ENCODE assay signal across 8 cellular contexts in genomic region chr7:92833766-92834605, GRCh38. TPM values are rescaled to one million over a fixed set of nuclear protein-coding genes. Genes with fewer than 3 reads are reported as not detected.
DNase-seq lines count a peak whose midpoint lies in the region; ATAC-seq, FAIRE-seq and TF ChIP-seq lines count a peak whose summit lies in the region.

No MANE protein-coding gene starts in this region.

- WGBS in right lobe of liver (ENCODE audit: insufficient coverage, low coverage, low lambda C conversion rate, missing lambda C conversion rate), result 0% methylated on average over 43 of the region's 59 CpGs

- H3K9me3 ChIP-seq in right lobe of liver, result no peaks in the 10 kb centered on the region

- ATAC-seq in HG02763 (IDR thresholded peaks at IDR 0.05; ENCODE audit: unreplicated experiment), result peak; percentile 43
- ATAC-seq in right lobe of liver, result peak; percentile 74 to 83 (median 78)

- TF ChIP-seq POLR2A in GM12891 (IDR thresholded peaks at IDR 0.05; ENCODE audit: low read depth, low read length) (no peak), right lobe of liver (IDR thresholded peaks at IDR 0.05) (peak; percentile 70)

- peak; percentile 53 for DNase-seq in 8988T
- no peak for DNase-seq in GM12891 (ENCODE audit: insufficient read length, low spot score)
- DNase-seq in NCI-H2171 treated with DMSO at 0.1 percent for 48 hours (lab: John Stamatoyannopoulos, UW), result peak; percentile 71
- DNase-seq in activated CD4-positive, alpha-beta T cell treated with anti-CD3 and anti-CD28 coated beads, Interleukin-2, amount 50 U/mL, for 1 hour, result peak; percentile 77
- DNase-seq in dermis blood vessel endothelial cell, result peak; percentile 88
- DNase-seq in right lobe of liver, result peak; percentile 88 to 90 (median 90)
- peak in 2 of 3 donors; percentile 37 to 72 for DNase-seq in stimulated activated CD4-positive, alpha-beta T cell treated with anti-CD3 and anti-CD28 coated beads, TNF-alpha, amount 100 ng/mL, for 1 hour (ENCODE audit: low read depth in 3 of 3, low spot score in 1 of 3)

- peak overlapping the region; percentile 74 to 86 (median 80) for H3K4me3 ChIP-seq in right lobe of liver

- intact Hi-C loops in right lobe of liver (cut with DNase I), result loop anchor here (10.0 kb wide), 2 partner anchors 139 to 209 kb away; no protein-coding TSS in a partner anchor

- H3K36me3 ChIP-seq in right lobe of liver, result no peaks in the 10 kb centered on the region

- peaks cover 0 to 17% (median 0%) of the 10 kb centered on the region in 4 donors for H3K4me1 ChIP-seq in right lobe of liver

- peak; percentile 88 for FAIRE-seq in GM12891 (lab: Jason Lieb, UNC)

- peak overlapping the region; percentile 74 to 87 (median 83) for H3K27ac ChIP-seq in right lobe of liver

- TF ChIP-seq CTCF in right lobe of liver (IDR thresholded peaks at IDR 0.05), result peak; percentile 9 to 36 (median 28)

- H3K27me3 ChIP-seq in right lobe of liver, result no peaks in the 10 kb centered on the region

TF ChIP-seq in GM12891, 5 proteins besides CTCF, POLR2A, EP300 and RAD21:
- TF ChIP-seq POLR2AphosphoS5 (IDR thresholded peaks at IDR 0.05; ENCODE audit: low read depth, low read length) (peak; percentile 55; the same call in 1 of the 2 replicates), SPI1 (IDR thresholded peaks at IDR 0.05; ENCODE audit: low read depth, low read length) (no peak)

RNA-seq across cellular contexts. Expression of gene CDK6, which starts 2.4 kb away (rescaled TPM):
- polyA plus RNA-seq in GM12891 (2012; ENCODE audit: low read depth, missing spikeins), result 5.2 TPM
- total RNA-seq in dermis blood vessel endothelial cell (44.6 and 48.2 TPM in 2 replicates), right lobe of liver (10 to 100 TPM in 5 of 6 experiments, 1 to 10 TPM in 1; 6.9 to 23.7 (median 17.0) TPM)
